ENCODE assay signal across 1 cellular context in genomic region chr17:78086740-78087139, GRCh38.
TF ChIP-seq lines count a peak whose summit lies in the region.

No MANE protein-coding gene starts in this region.

TF ChIP-seq in WTC11, 78 proteins besides CTCF, POLR2A, EP300 and RAD21 (continued from another document):
- TF ChIP-seq ZMAT4 (CRISPR knock-in tag; IDR thresholded peaks at IDR 0.05), result no peak
- TF ChIP-seq KAT7 (CRISPR knock-in tag; IDR thresholded peaks at IDR 0.05; ENCODE audit: borderline replicate concordance), result no peak
- TF ChIP-seq SMAD3 (CRISPR knock-in tag; IDR thresholded peaks at IDR 0.05; ENCODE audit: borderline replicate concordance), result no peak
- no peak for TF ChIP-seq ZNF532 (CRISPR knock-in tag; IDR thresholded peaks at IDR 0.05; ENCODE audit: borderline replicate concordance)
- no peak for TF ChIP-seq ERG (CRISPR knock-in tag; IDR thresholded peaks at IDR 0.05)
- no peak for TF ChIP-seq SMAD4 (CRISPR knock-in tag; IDR thresholded peaks at IDR 0.05)
- TF ChIP-seq, protein P1, sequence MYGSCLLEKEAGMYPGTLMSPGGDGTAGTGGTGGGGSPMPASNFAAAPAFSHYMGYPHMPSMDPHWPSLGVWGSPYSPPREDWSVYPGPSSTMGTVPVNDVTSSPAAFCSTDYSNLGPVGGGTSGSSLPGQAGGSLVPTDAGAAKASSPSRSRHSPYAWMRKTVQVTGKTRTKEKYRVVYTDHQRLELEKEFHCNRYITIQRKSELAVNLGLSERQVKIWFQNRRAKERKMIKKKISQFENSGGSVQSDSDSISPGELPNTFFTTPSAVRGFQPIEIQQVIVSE (CRISPR knock-in tag; IDR thresholded peaks at IDR 0.05; ENCODE audit: borderline replicate concordance), result no peak
